25 cellular contexts compared by ENCODE assay signal in genomic region chr22:43338766-43339345, GRCh38. TPM values are rescaled to one million over a fixed set of nuclear protein-coding genes. Genes with fewer than 3 reads are reported as not detected.
"Had no signal": no experiment of that assay in that cellular context is flagged by ENCODE, and none has a peak within 500 bp of the region (broad histone marks: within the 10 kb centered on the region; RNA-seq: fewer than 3 reads in every experiment).

No MANE protein-coding gene starts in this region.

- DNase-seq: activated CD4-positive, alpha-beta memory T cell treated with anti-CD3 and anti-CD28 coated beads for 36 hours; activated CD4-positive, alpha-beta T cell treated with anti-CD3 and anti-CD28 coated beads, Interleukin-2, amount 10 ng/mL, durations not matched to agents 24 days and 14 days; activated CD8-positive, alpha-beta memory T cell treated with anti-CD3 and anti-CD28 coated beads, Interleukin-2, amount 50 U/mL, for 48 hours; activated gamma-delta T cell; activated naive CD4-positive, alpha-beta T cell treated with anti-CD3 and anti-CD28 coated beads, Interleukin-2, amount 50 U/mL, for 16 hours; activated T-cell treated with anti-CD3 and anti-CD28 coated beads, Interleukin-2, amount 50 U/mL, for 24 hours; amygdala; caudate nucleus; cortex of kidney; foreskin keratinocyte; heart right ventricle; left ventricle myocardium inferior; mesendoderm; natural killer cell; right lobe of liver; stimulated activated CD4-positive, alpha-beta T cell treated with anti-CD3 and anti-CD28 coated beads, Interleukin-12 subunit alpha, Interleukin-12 subunit beta, amount 100 ng/mL, for 4 hours; stimulated activated CD4-positive, alpha-beta T cell treated with anti-CD3 and anti-CD28 coated beads, Interleukin-4, amount 100 ng/mL, for 1 hour; stimulated activated naive CD8-positive, alpha-beta T cell treated with anti-CD3 and anti-CD28 coated beads, Interleukin-15, Interleukin-2, amounts not matched to agents 100 U/mL and 50 U/mL, for 24 hours; T1000; WERI-Rb-1 had no signal

- H3K36me3 ChIP-seq: heart right ventricle, left ventricle myocardium inferior, right lobe of liver, vagina, WERI-Rb-1 had no signal

- H3K4me1 ChIP-seq: foreskin keratinocyte had no signal

- H3K4me3 ChIP-seq: heart right ventricle, left ventricle myocardium inferior, lung, right lobe of liver, skin epidermis, vagina had no signal

- ATAC-seq: activated CD4-positive, CD25-positive, alpha-beta regulatory T cell treated with anti-CD3 and anti-CD28 coated beads, Interleukin-2, amount 50 U/mL, for 24 hours; esophagus mucosa; foreskin keratinocyte; heart right ventricle; natural killer cell; right lobe of liver; stimulated activated naive CD8-positive, alpha-beta T cell treated with anti-CD3 and anti-CD28 coated beads, Interleukin-15, Interleukin-2, amounts not matched to agents 100 U/mL and 50 U/mL, for 24 hours had no signal

- H3K9me3 ChIP-seq: heart right ventricle, left ventricle myocardium inferior, right lobe of liver, vagina had no signal

- H3K27ac ChIP-seq: foreskin keratinocyte, heart right ventricle, left ventricle myocardium inferior, right lobe of liver, skin epidermis, vagina, WERI-Rb-1 had no signal

- H3K27me3 ChIP-seq: right lobe of liver had no signal

RNA-seq across cellular contexts. Expression of gene SCUBE1, which starts 4.3 kb away (rescaled TPM):
- total RNA-seq: activated CD4-positive, alpha-beta memory T cell treated with anti-CD3 and anti-CD28 coated beads for 36 hours; activated CD4-positive, alpha-beta T cell treated with anti-CD3 and anti-CD28 coated beads, Interleukin-2, amount 10 ng/mL, durations not matched to agents 24 days and 14 days; foreskin keratinocyte had no signal
